Comparison of ENCODE assay signal across 1 cellular context in the genomic region with DNA sequence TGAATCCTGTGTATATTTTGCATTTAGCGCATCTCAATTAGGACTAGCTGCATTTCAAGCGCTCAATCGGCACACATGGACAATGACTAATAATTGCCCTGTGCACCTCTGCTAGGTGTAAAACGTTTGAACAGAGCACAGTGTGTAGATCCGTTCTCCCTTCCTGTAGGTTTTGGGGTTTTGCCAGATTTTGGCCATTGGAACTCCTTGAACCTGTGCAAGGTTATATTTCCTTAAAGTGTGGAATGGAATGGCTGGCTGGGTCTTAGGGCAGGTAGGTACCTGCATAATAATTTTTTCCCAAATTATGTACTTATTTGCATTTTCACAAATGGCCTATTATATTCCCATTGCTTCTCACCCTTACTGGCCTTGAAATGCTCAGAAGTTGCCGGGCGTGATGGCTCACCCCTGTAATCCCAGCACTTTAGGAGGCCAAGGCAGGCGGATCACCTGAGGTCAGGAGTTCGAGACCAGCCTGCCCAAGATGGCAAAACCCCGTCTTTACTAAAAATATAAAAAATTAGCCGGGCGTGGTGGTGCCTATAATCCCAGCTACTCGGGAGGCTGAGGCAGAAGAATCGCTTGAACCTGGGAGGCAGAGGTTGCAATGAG.
TF ChIP-seq lines count a peak whose summit lies in the region.

No MANE protein-coding gene starts in this region.

TF ChIP-seq in SK-N-SH treated with all-trans-retinoic acid at 6 μM for 48 hours, 23 proteins besides CTCF, POLR2A, EP300 and RAD21 (continued from another document):
- TF ChIP-seq BACH2 (CRISPR knock-in tag; IDR thresholded peaks at IDR 0.05; ENCODE audit: borderline replicate concordance) (no peak), SNAI2 (CRISPR knock-in tag; IDR thresholded peaks at IDR 0.05) (no peak)
